17 cellular contexts compared by ENCODE assay signal in the genomic region with DNA sequence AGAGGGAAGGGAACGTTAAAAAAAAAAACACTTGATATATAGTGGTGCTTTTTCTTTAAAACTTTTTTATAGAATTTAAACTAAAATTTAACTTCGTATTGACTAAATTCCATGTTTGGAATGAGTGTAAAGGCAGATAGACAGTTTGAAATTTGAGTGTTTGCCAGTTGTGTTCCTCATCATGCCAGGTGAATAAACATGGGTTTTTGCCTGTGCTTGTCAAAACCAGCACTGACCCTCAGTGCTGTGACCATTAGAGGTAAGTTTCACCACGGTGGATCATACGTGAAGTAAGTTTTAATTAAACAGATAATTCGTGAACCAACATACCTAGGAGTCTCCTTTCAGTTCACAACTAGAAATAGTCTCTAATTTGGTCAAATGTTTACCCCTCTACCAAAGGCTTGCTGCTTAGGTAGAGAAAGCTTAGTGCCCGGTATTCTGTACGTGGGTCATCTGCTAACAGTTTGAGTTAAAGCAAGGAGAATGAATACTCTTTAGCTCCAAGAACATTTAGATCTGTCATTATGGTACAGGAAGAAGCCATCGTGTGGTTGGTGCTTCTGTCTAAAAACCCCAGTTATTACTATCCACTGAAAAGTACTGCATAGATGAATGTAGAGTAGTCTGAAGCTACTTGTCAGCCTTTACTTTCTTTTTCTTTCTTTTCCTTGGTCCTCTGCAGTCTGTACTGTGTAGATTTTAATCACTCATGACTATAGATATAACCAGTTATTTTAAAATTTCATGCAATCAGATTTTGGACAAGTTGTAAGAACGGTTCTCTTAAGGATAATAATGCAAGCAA. TPM values are rescaled to one million over a fixed set of nuclear protein-coding genes. Genes with fewer than 3 reads are reported as not detected.
A peak's percentile ranks its signal among the peaks of the same experiment; 100 is the strongest.
DNase-seq lines count a peak whose midpoint lies in the region; ATAC-seq and TF ChIP-seq lines count a peak whose summit lies in the region.
"Had no signal": no experiment of that assay in that cellular context is flagged by ENCODE, and none has a peak within 500 bp of the region (broad histone marks: within the 10 kb centered on the region; RNA-seq: fewer than 3 reads in every experiment).

No MANE protein-coding gene starts in this region.

- CTCF ChIA-PET in activated CD4-positive, alpha-beta T cell treated with anti-CD3 and anti-CD28 coated beads for 36 hours (lab: Charles Lee), result interaction anchor here (0.6 to 0.8 kb wide), 2 partner anchors 12 to 142 kb away, joined by 4 to 5 read pairs; no protein-coding TSS in a partner anchor

- TF ChIP-seq CTCF in gastrocnemius medialis (IDR thresholded peaks at IDR 0.05 in 4 of 5, conservative IDR thresholded peaks at IDR 0.05 in 1 of 5), result no peak

- in situ Hi-C loops in gastrocnemius medialis (cut with MboI; ENCODE audit: low sequenced_read_pairs in 4 of 4), result no loop called here

- H3K4me1 ChIP-seq in gastrocnemius medialis, result peaks cover 27 to 38% of the 10 kb centered on the region in 2 donors
- H3K4me1 ChIP-seq: A549 had no signal

- peaks cover 39% of the 10 kb centered on the region for H3K36me3 Mint-ChIP-seq in activated CD4-positive, alpha-beta T cell treated with anti-CD3 and anti-CD28 coated beads for 36 hours (ENCODE audit: low read depth)
- H3K36me3 Mint-ChIP-seq in immature natural killer cell, result peaks cover 14 to 18% (median 16%) of the 10 kb centered on the region in 3 donors
- H3K36me3 Mint-ChIP-seq in stimulated activated naive B cell treated with anti-CD40 and anti-IgM and Interleukin-4, amounts not matched to agents 10 μg/mL and 1 μg/mL and 100 μg/mL, for 72 hours, result peaks cover 27 to 33% of the 10 kb centered on the region in 2 donors

- no peak overlapping the region for H3K4me3 Mint-ChIP-seq in activated CD4-positive, alpha-beta T cell treated with anti-CD3 and anti-CD28 coated beads for 36 hours
- H3K4me3 Mint-ChIP-seq in immature natural killer cell, result no peak overlapping the region
- H3K4me3 Mint-ChIP-seq in stimulated activated naive B cell treated with anti-CD40 and anti-IgM and Interleukin-4, amounts not matched to agents 10 μg/mL and 1 μg/mL and 100 μg/mL, for 72 hours, result no peak overlapping the region

- intact Hi-C loops in activated CD4-positive, alpha-beta T cell treated with anti-CD3 and anti-CD28 coated beads for 36 hours (cut with DNase I, micrococcal nuclease), result no loop called here
- intact Hi-C loops in gastrocnemius medialis (cut with DNase I; ENCODE audit: low total_unique reads), result no loop called here

- H3K27me3 ChIP-seq in gastrocnemius medialis, result no peaks in the 10 kb centered on the region

- H3K27ac ChIP-seq in gastrocnemius medialis, result peak overlapping the region in 3 of 4 donors; percentile 19 to 69 (median 45)
- H3K27ac ChIP-seq: A549 had no signal

- TF ChIP-seq POLR2A in gastrocnemius medialis (IDR thresholded peaks at IDR 0.05), result no peak

- peaks cover 8% of the 10 kb centered on the region for H3K4me1 Mint-ChIP-seq in activated CD4-positive, alpha-beta T cell treated with anti-CD3 and anti-CD28 coated beads for 36 hours
- H3K4me1 Mint-ChIP-seq in immature natural killer cell, result peaks cover 40 to 74% of the 10 kb centered on the region in 2 donors
- peaks cover 11 to 13% of the 10 kb centered on the region in 2 donors for H3K4me1 Mint-ChIP-seq in stimulated activated naive B cell treated with anti-CD40 and anti-IgM and Interleukin-4, amounts not matched to agents 10 μg/mL and 1 μg/mL and 100 μg/mL, for 72 hours

- no peak for DNase-seq in activated CD4-positive, alpha-beta T cell treated with anti-CD3 and anti-CD28 coated beads for 36 hours
- DNase-seq in activated CD4-positive, alpha-beta T cell treated with anti-CD3 and anti-CD28 coated beads, Interleukin-2, amount 50 U/mL, for 4 hours, result no peak
- DNase-seq in NCI-H69 (lab: John Stamatoyannopoulos, UW), result peak; percentile 4
- DNase-seq in immature natural killer cell, result no peak
- DNase-seq in gastrocnemius medialis, result no peak
- DNase-seq in stimulated activated naive B cell treated with anti-CD40 and anti-IgM and Interleukin-4, amounts not matched to agents 10 μg/mL and 1 μg/mL and 100 μg/mL, for 72 hours, result no peak
- no peak for DNase-seq in NCI-H128 (lab: John Stamatoyannopoulos, UW; ENCODE audit: unreplicated experiment)
- DNase-seq in HuH-7 (ENCODE audit: low spot score), result no peak
- DNase-seq: DMS53, HCEC 1CT, NCI-H146, NCI-H2107, NCI-H774, SIG-M5 had no signal

- no peaks in the 10 kb centered on the region for H3K36me3 ChIP-seq in gastrocnemius medialis

- H3K4me3 ChIP-seq in gastrocnemius medialis, result no peak overlapping the region
- H3K4me3 ChIP-seq: A549 had no signal

- H3K27me3 Mint-ChIP-seq in activated CD4-positive, alpha-beta T cell treated with anti-CD3 and anti-CD28 coated beads for 36 hours, result no peaks in the 10 kb centered on the region
- no peaks in the 10 kb centered on the region for H3K27me3 Mint-ChIP-seq in immature natural killer cell (ENCODE audit: low read depth in 3 of 3)
- no peaks in the 10 kb centered on the region for H3K27me3 Mint-ChIP-seq in stimulated activated naive B cell treated with anti-CD40 and anti-IgM and Interleukin-4, amounts not matched to agents 10 μg/mL and 1 μg/mL and 100 μg/mL, for 72 hours
- H3K27me3 Mint-ChIP-seq: IgD-negative memory B cell had no signal

- H3K9me3 ChIP-seq in gastrocnemius medialis, result no peaks in the 10 kb centered on the region

- H3K9me3 Mint-ChIP-seq in activated CD4-positive, alpha-beta T cell treated with anti-CD3 and anti-CD28 coated beads for 36 hours (ENCODE audit: low read depth), result peaks cover 18% of the 10 kb centered on the region
- H3K9me3 Mint-ChIP-seq in immature natural killer cell, result peaks cover 0 to 10% (median 1%) of the 10 kb centered on the region in 6 donors
- H3K9me3 Mint-ChIP-seq in stimulated activated naive B cell treated with anti-CD40 and anti-IgM and Interleukin-4, amounts not matched to agents 10 μg/mL and 1 μg/mL and 100 μg/mL, for 72 hours, result peaks cover 12% of the 10 kb centered on the region in 2 donors

- H3K27ac Mint-ChIP-seq in activated CD4-positive, alpha-beta T cell treated with anti-CD3 and anti-CD28 coated beads for 36 hours, result no peak overlapping the region
- H3K27ac Mint-ChIP-seq in immature natural killer cell, result peak overlapping the region; percentile 2 to 82 (median 46)
- H3K27ac Mint-ChIP-seq in stimulated activated naive B cell treated with anti-CD40 and anti-IgM and Interleukin-4, amounts not matched to agents 10 μg/mL and 1 μg/mL and 100 μg/mL, for 72 hours, result no peak overlapping the region
- H3K27ac Mint-ChIP-seq: IgD-negative memory B cell had no signal

- peak; percentile 58 for ATAC-seq in activated CD4-positive, alpha-beta T cell treated with anti-CD3 and anti-CD28 coated beads for 36 hours
- no peak for ATAC-seq in gastrocnemius medialis
- ATAC-seq in stimulated activated naive B cell treated with anti-CD40 and anti-IgM and Interleukin-4, amounts not matched to agents 10 μg/mL and 1 μg/mL and 100 μg/mL, for 72 hours (replicated peaks), result no peak
- ATAC-seq: A549, Panc1 had no signal

- POLR2A ChIA-PET in activated CD4-positive, alpha-beta T cell treated with anti-CD3 and anti-CD28 coated beads for 36 hours (lab: Charles Lee), result interaction anchor here (0.6 kb wide), 1 partner anchor 78 kb away, joined by 6 read pairs; no protein-coding TSS in a partner anchor

RNA-seq across cellular contexts. Expression of gene KIAA0232, which starts 32.7 kb away (rescaled TPM):
- total RNA-seq in activated CD4-positive, alpha-beta T cell treated with anti-CD3 and anti-CD28 coated beads for 36 hours, result 10 to 100 TPM in 1 of 2 experiments, 1 to 10 TPM in 1; 9.4 to 13.1 TPM
- polyA plus RNA-seq in immature natural killer cell, result 10 to 100 TPM in 1 of 3 donors, 1 to 10 TPM in 2; 3.7 to 21.6 (median 5.9) TPM
- 10 to 100 TPM; 39.1 to 66.4 (median 60.4) TPM for total RNA-seq in gastrocnemius medialis

Comparison
In these comparisons a context has a peak if more than half of its experiments do, and no peak if none do; other contexts are left out.
1. H3K27ac Mint-ChIP-seq: peak in immature natural killer cell (6 of 6); none in activated CD4-positive, alpha-beta T cell treated with anti-CD3 and anti-CD28 coated beads for 36 hours (single experiment) and stimulated activated naive B cell treated with anti-CD40 and anti-IgM and Interleukin-4, amounts not matched to agents 10 μg/mL and 1 μg/mL and 100 μg/mL, for 72 hours (single experiment).